ENCODE assay signal across 1 cellular context in the genomic region with DNA sequence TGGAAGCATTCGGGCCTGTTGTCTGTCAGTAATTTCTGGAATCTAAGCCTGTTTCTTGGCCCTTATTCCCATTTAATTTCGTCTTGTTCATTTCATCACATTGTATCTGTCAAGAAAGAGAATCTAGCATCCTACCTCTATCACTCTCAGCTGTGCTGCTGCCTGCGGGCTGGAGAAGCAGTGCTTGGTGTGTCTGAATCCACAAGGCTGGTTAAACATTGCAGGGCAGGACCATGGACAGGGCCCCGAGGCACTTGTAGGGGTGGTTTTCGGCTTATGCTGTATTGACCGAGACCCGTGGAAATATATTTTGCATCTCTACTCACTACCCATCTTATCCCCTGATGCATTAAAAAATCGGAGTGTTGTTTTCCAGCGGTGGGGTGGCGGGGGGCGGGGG.
TF ChIP-seq lines count a peak whose summit lies in the region.

No MANE protein-coding gene starts in this region.

TF ChIP-seq in HepG2, 621 proteins besides CTCF, POLR2A, EP300 and RAD21 (continued from another document and continues in another):
- TF ChIP-seq, protein P1, sequence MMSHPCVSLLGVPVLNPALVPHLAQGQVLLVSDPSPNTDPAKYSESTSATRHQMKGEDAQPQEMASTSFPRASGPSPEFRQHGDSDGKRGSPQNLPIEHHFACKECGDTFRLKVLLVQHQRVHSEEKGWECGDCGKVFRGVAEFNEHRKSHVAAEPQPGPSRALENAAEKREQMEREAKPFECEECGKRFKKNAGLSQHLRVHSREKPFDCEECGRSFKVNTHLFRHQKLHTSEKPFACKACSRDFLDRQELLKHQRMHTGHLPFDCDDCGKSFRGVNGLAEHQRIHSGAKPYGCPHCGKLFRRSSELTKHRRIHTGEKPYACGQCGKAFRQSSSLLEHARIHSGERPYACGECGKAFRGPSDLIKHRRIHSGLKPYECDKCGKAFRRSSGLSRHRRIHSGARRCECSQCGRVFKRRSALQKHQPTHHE (CRISPR knock-in tag; IDR thresholded peaks at IDR 0.05; ENCODE audit: borderline replicate concordance) = no peak
- no peak for TF ChIP-seq SMARCE1 (IDR thresholded peaks at IDR 0.05; ENCODE audit: borderline replicate concordance)
- TF ChIP-seq KLF9 (CRISPR knock-in tag; IDR thresholded peaks at IDR 0.05; ENCODE audit: low read depth) = 0 out of 2 replicates have a peak, but pooled peaks have one; percentile 35
- TF ChIP-seq ZNF629 (CRISPR knock-in tag; conservative IDR thresholded peaks at IDR 0.05) = no peak
- TF ChIP-seq ZNF451 (CRISPR knock-in tag; IDR thresholded peaks at IDR 0.05) = no peak
- TF ChIP-seq STAT5B (CRISPR knock-in tag; IDR thresholded peaks at IDR 0.05) = 0 out of 2 replicates have a peak, but pooled peaks have one; percentile 71
- peak; percentile 92; the same call in 1 of the 2 replicates for TF ChIP-seq SMAD3 (CRISPR knock-in tag; IDR thresholded peaks at IDR 0.05)
- peak; percentile 83 for TF ChIP-seq EHMT2 (IDR thresholded peaks at IDR 0.05; ENCODE audit: borderline replicate concordance, low read depth, low read length)
- TF ChIP-seq ISL2 (CRISPR knock-in tag; IDR thresholded peaks at IDR 0.05) = peak; percentile 32; the same call in 1 of the 2 replicates
- TF ChIP-seq KAT8 (CRISPR knock-in tag; IDR thresholded peaks at IDR 0.05) = 0 out of 2 replicates have a peak, but pooled peaks have one; percentile 38
- TF ChIP-seq ZNF546 (CRISPR knock-in tag; conservative IDR thresholded peaks at IDR 0.05) = 0 out of 2 replicates have a peak, but pooled peaks have one; percentile 43
- TF ChIP-seq AKAP8 (CRISPR knock-in tag; IDR thresholded peaks at IDR 0.05) = no peak
- TF ChIP-seq, protein P2, sequence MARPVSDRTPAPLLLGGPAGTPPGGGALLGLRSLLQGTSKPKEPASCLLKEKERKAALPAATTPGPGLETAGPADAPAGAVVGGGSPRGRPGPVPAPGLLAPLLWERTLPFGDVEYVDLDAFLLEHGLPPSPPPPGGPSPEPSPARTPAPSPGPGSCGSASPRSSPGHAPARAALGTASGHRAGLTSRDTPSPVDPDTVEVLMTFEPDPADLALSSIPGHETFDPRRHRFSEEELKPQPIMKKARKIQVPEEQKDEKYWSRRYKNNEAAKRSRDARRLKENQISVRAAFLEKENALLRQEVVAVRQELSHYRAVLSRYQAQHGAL (CRISPR knock-in tag; IDR thresholded peaks at IDR 0.05; ENCODE audit: not compliant biosample characterization) = peak; percentile 59
- no peak for TF ChIP-seq RORA (CRISPR knock-in tag; IDR thresholded peaks at IDR 0.05)
- TF ChIP-seq, protein P3, sequence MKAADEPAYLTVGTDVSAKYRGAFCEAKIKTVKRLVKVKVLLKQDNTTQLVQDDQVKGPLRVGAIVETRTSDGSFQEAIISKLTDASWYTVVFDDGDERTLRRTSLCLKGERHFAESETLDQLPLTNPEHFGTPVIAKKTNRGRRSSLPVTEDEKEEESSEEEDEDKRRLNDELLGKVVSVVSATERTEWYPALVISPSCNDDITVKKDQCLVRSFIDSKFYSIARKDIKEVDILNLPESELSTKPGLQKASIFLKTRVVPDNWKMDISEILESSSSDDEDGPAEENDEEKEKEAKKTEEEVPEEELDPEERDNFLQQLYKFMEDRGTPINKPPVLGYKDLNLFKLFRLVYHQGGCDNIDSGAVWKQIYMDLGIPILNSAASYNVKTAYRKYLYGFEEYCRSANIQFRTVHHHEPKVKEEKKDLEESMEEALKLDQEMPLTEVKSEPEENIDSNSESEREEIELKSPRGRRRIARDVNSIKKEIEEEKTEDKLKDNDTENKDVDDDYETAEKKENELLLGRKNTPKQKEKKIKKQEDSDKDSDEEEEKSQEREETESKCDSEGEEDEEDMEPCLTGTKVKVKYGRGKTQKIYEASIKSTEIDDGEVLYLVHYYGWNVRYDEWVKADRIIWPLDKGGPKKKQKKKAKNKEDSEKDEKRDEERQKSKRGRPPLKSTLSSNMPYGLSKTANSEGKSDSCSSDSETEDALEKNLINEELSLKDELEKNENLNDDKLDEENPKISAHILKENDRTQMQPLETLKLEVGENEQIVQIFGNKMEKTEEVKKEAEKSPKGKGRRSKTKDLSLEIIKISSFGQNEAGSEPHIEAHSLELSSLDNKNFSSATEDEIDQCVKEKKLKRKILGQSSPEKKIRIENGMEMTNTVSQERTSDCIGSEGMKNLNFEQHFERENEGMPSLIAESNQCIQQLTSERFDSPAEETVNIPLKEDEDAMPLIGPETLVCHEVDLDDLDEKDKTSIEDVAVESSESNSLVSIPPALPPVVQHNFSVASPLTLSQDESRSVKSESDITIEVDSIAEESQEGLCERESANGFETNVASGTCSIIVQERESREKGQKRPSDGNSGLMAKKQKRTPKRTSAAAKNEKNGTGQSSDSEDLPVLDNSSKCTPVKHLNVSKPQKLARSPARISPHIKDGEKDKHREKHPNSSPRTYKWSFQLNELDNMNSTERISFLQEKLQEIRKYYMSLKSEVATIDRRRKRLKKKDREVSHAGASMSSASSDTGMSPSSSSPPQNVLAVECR (CRISPR knock-in tag; IDR thresholded peaks at IDR 0.05; ENCODE audit: borderline replicate concordance) = no peak
- peak; percentile 84 for TF ChIP-seq ERF (CRISPR knock-in tag; IDR thresholded peaks at IDR 0.05)
- TF ChIP-seq IKZF1 (IDR thresholded peaks at IDR 0.05) = no peak
- TF ChIP-seq ZNF329 (CRISPR knock-in tag; IDR thresholded peaks at IDR 0.05; ENCODE audit: low read depth) = peak; percentile 67; the same call in 1 of the 2 replicates
- TF ChIP-seq HOXA3 (CRISPR knock-in tag; IDR thresholded peaks at IDR 0.05) = 0 out of 2 replicates have a peak, but pooled peaks have one; percentile 28
- TF ChIP-seq GLI4 (CRISPR knock-in tag; IDR thresholded peaks at IDR 0.05; ENCODE audit: borderline replicate concordance) = no peak
- no peak for TF ChIP-seq ZNF296 (CRISPR knock-in tag; conservative IDR thresholded peaks at IDR 0.05)
- TF ChIP-seq ZC3H13 (CRISPR knock-in tag; IDR thresholded peaks at IDR 0.05) = no peak
- no peak for TF ChIP-seq HDAC6 (IDR thresholded peaks at IDR 0.05; ENCODE audit: low read depth, low read length)
- TF ChIP-seq, protein P4, sequence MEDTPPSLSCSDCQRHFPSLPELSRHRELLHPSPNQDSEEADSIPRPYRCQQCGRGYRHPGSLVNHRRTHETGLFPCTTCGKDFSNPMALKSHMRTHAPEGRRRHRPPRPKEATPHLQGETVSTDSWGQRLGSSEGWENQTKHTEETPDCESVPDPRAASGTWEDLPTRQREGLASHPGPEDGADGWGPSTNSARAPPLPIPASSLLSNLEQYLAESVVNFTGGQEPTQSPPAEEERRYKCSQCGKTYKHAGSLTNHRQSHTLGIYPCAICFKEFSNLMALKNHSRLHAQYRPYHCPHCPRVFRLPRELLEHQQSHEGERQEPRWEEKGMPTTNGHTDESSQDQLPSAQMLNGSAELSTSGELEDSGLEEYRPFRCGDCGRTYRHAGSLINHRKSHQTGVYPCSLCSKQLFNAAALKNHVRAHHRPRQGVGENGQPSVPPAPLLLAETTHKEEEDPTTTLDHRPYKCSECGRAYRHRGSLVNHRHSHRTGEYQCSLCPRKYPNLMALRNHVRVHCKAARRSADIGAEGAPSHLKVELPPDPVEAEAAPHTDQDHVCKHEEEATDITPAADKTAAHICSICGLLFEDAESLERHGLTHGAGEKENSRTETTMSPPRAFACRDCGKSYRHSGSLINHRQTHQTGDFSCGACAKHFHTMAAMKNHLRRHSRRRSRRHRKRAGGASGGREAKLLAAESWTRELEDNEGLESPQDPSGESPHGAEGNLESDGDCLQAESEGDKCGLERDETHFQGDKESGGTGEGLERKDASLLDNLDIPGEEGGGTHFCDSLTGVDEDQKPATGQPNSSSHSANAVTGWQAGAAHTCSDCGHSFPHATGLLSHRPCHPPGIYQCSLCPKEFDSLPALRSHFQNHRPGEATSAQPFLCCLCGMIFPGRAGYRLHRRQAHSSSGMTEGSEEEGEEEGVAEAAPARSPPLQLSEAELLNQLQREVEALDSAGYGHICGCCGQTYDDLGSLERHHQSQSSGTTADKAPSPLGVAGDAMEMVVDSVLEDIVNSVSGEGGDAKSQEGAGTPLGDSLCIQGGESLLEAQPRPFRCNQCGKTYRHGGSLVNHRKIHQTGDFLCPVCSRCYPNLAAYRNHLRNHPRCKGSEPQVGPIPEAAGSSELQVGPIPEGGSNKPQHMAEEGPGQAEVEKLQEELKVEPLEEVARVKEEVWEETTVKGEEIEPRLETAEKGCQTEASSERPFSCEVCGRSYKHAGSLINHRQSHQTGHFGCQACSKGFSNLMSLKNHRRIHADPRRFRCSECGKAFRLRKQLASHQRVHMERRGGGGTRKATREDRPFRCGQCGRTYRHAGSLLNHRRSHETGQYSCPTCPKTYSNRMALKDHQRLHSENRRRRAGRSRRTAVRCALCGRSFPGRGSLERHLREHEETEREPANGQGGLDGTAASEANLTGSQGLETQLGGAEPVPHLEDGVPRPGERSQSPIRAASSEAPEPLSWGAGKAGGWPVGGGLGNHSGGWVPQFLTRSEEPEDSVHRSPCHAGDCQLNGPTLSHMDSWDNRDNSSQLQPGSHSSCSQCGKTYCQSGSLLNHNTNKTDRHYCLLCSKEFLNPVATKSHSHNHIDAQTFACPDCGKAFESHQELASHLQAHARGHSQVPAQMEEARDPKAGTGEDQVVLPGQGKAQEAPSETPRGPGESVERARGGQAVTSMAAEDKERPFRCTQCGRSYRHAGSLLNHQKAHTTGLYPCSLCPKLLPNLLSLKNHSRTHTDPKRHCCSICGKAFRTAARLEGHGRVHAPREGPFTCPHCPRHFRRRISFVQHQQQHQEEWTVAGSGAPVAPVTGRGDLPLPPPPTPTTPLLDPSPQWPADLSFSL (CRISPR knock-in tag; IDR thresholded peaks at IDR 0.05) = no peak
- TF ChIP-seq, protein P5, sequence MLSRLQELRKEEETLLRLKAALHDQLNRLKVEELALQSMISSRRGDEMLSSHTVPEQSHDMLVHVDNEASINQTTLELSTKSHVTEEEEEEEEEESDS (CRISPR knock-in tag; IDR thresholded peaks at IDR 0.05; ENCODE audit: borderline replicate concordance) = no peak
- TF ChIP-seq, protein P6, sequence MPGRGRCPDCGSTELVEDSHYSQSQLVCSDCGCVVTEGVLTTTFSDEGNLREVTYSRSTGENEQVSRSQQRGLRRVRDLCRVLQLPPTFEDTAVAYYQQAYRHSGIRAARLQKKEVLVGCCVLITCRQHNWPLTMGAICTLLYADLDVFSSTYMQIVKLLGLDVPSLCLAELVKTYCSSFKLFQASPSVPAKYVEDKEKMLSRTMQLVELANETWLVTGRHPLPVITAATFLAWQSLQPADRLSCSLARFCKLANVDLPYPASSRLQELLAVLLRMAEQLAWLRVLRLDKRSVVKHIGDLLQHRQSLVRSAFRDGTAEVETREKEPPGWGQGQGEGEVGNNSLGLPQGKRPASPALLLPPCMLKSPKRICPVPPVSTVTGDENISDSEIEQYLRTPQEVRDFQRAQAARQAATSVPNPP (CRISPR knock-in tag; IDR thresholded peaks at IDR 0.05) = no peak
- TF ChIP-seq, protein P7, sequence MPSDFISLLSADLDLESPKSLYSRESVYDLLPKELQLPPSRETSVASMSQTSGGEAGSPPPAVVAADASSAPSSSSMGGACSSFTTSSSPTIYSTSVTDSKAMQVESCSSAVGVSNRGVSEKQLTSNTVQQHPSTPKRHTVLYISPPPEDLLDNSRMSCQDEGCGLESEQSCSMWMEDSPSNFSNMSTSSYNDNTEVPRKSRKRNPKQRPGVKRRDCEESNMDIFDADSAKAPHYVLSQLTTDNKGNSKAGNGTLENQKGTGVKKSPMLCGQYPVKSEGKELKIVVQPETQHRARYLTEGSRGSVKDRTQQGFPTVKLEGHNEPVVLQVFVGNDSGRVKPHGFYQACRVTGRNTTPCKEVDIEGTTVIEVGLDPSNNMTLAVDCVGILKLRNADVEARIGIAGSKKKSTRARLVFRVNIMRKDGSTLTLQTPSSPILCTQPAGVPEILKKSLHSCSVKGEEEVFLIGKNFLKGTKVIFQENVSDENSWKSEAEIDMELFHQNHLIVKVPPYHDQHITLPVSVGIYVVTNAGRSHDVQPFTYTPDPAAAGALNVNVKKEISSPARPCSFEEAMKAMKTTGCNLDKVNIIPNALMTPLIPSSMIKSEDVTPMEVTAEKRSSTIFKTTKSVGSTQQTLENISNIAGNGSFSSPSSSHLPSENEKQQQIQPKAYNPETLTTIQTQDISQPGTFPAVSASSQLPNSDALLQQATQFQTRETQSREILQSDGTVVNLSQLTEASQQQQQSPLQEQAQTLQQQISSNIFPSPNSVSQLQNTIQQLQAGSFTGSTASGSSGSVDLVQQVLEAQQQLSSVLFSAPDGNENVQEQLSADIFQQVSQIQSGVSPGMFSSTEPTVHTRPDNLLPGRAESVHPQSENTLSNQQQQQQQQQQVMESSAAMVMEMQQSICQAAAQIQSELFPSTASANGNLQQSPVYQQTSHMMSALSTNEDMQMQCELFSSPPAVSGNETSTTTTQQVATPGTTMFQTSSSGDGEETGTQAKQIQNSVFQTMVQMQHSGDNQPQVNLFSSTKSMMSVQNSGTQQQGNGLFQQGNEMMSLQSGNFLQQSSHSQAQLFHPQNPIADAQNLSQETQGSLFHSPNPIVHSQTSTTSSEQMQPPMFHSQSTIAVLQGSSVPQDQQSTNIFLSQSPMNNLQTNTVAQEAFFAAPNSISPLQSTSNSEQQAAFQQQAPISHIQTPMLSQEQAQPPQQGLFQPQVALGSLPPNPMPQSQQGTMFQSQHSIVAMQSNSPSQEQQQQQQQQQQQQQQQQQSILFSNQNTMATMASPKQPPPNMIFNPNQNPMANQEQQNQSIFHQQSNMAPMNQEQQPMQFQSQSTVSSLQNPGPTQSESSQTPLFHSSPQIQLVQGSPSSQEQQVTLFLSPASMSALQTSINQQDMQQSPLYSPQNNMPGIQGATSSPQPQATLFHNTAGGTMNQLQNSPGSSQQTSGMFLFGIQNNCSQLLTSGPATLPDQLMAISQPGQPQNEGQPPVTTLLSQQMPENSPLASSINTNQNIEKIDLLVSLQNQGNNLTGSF (CRISPR knock-in tag; IDR thresholded peaks at IDR 0.05) = 0 out of 2 replicates have a peak, but pooled peaks have one; percentile 73
- no peak for TF ChIP-seq ZNF572 (CRISPR knock-in tag; IDR thresholded peaks at IDR 0.05)
- TF ChIP-seq HOXA7 (CRISPR knock-in tag; IDR thresholded peaks at IDR 0.05) = no peak
- no peak for TF ChIP-seq TBL1XR1 (IDR thresholded peaks at IDR 0.05; ENCODE audit: borderline replicate concordance, low read length, partially characterized antibody)
- no peak for TF ChIP-seq DNMT1 (CRISPR knock-in tag; IDR thresholded peaks at IDR 0.05)
- TF ChIP-seq MTA1 (CRISPR knock-in tag; IDR thresholded peaks at IDR 0.05; ENCODE audit: borderline replicate concordance) = no peak
- TF ChIP-seq NKX3-1 (CRISPR knock-in tag; IDR thresholded peaks at IDR 0.05) = peak; percentile 87; the same call in 1 of the 2 replicates
- no peak for TF ChIP-seq ZNF558 (CRISPR knock-in tag; IDR thresholded peaks at IDR 0.05; ENCODE audit: borderline replicate concordance)
- TF ChIP-seq, protein P8, sequence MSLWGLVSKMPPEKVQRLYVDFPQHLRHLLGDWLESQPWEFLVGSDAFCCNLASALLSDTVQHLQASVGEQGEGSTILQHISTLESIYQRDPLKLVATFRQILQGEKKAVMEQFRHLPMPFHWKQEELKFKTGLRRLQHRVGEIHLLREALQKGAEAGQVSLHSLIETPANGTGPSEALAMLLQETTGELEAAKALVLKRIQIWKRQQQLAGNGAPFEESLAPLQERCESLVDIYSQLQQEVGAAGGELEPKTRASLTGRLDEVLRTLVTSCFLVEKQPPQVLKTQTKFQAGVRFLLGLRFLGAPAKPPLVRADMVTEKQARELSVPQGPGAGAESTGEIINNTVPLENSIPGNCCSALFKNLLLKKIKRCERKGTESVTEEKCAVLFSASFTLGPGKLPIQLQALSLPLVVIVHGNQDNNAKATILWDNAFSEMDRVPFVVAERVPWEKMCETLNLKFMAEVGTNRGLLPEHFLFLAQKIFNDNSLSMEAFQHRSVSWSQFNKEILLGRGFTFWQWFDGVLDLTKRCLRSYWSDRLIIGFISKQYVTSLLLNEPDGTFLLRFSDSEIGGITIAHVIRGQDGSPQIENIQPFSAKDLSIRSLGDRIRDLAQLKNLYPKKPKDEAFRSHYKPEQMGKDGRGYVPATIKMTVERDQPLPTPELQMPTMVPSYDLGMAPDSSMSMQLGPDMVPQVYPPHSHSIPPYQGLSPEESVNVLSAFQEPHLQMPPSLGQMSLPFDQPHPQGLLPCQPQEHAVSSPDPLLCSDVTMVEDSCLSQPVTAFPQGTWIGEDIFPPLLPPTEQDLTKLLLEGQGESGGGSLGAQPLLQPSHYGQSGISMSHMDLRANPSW (CRISPR knock-in tag; IDR thresholded peaks at IDR 0.05; ENCODE audit: borderline replicate concordance) = no peak
